12 cellular contexts compared by ENCODE assay signal in genomic region chr21:38810034-38810825, GRCh38. TPM values are rescaled to one million over a fixed set of nuclear protein-coding genes. Genes with fewer than 3 reads are reported as not detected.
DNase-seq lines count a peak whose midpoint lies in the region; ATAC-seq and TF ChIP-seq lines count a peak whose summit lies in the region.
"Had no signal": no experiment of that assay in that cellular context is flagged by ENCODE, and none has a peak within 500 bp of the region (broad histone marks: within the 10 kb centered on the region; RNA-seq: fewer than 3 reads in every experiment).

No MANE protein-coding gene starts in this region.

- H3K36me3 ChIP-seq in heart left ventricle: peaks cover 0 to 64% (median 57%) of the 10 kb centered on the region in 9 donors
- H3K36me3 ChIP-seq in upper lobe of right lung: peaks cover 64% of the 10 kb centered on the region

- no peaks in the 10 kb centered on the region for H3K27me3 ChIP-seq in heart left ventricle
- H3K27me3 ChIP-seq in upper lobe of right lung: no peaks in the 10 kb centered on the region
- H3K27me3 ChIP-seq: body of pancreas had no signal

- H3K27ac ChIP-seq in heart left ventricle (peak overlapping the region in 11 of 12 donors; percentile 17 to 99 (median 97)), upper lobe of right lung (peak overlapping the region; percentile 97)

- H3K4me3 Mint-ChIP-seq in dendritic cell treated with granulocyte-macrophage colony-stimulating factor and Interleukin-4, amounts not matched to agents 40 ng/mL and 50 ng/mL, for 4 days: no peak overlapping the region
- no peak overlapping the region for H3K4me3 Mint-ChIP-seq in mesothelial cell of epicardium

- peaks cover 52% of the 10 kb centered on the region for H3K4me1 Mint-ChIP-seq in dendritic cell treated with granulocyte-macrophage colony-stimulating factor and Interleukin-4, amounts not matched to agents 40 ng/mL and 50 ng/mL, for 4 days (ENCODE audit: low read depth)
- peaks cover 37% of the 10 kb centered on the region for H3K4me1 Mint-ChIP-seq in mesothelial cell of epicardium

- H3K9me3 Mint-ChIP-seq in dendritic cell treated with granulocyte-macrophage colony-stimulating factor and Interleukin-4, amounts not matched to agents 40 ng/mL and 50 ng/mL, for 4 days: no peaks in the 10 kb centered on the region
- no peaks in the 10 kb centered on the region for H3K9me3 Mint-ChIP-seq in mesothelial cell of epicardium

- 71 to 77% (median 74%) methylated on average over 8 of the region's 8 CpGs for WGBS in heart left ventricle, 4 donors

- DNase-seq in heart left ventricle (no peak), left cardiac atrium (no peak), mesothelial cell of epicardium (ENCODE audit: low spot score in 2 of 2, unreplicated experiment in 2 of 2) (no peak), upper lobe of right lung (no peak), NCI-H774 (lab: John Stamatoyannopoulos, UW) (no peak), Ammon's horn (ENCODE audit: low spot score) (no peak)
- DNase-seq: body of pancreas; foreskin melanocyte; NCI-H524; stimulated activated naive CD4-positive, alpha-beta T cell had no signal

- peak overlapping the region in 9 of 12 donors; percentile 67 to 99 (median 94) for H3K4me3 ChIP-seq in heart left ventricle
- H3K4me3 ChIP-seq in upper lobe of right lung: peak overlapping the region; percentile 99
- H3K4me3 ChIP-seq: body of pancreas had no signal

- TF ChIP-seq POLR2A in heart left ventricle (IDR thresholded peaks at IDR 0.05): no peak

- peaks cover 0 to 71% (median 36%) of the 10 kb centered on the region in 12 donors for H3K4me1 ChIP-seq in heart left ventricle
- peaks cover 55% of the 10 kb centered on the region for H3K4me1 ChIP-seq in upper lobe of right lung

- TF ChIP-seq CTCF in heart left ventricle (IDR thresholded peaks at IDR 0.05) (no peak), mesothelial cell of epicardium (IDR thresholded peaks at IDR 0.05; ENCODE audit: unreplicated experiment) (no peak), upper lobe of right lung (IDR thresholded peaks at IDR 0.05) (no peak)

- H3K27me3 Mint-ChIP-seq in dendritic cell treated with granulocyte-macrophage colony-stimulating factor and Interleukin-4, amounts not matched to agents 40 ng/mL and 50 ng/mL, for 4 days: no peaks in the 10 kb centered on the region
- no peaks in the 10 kb centered on the region for H3K27me3 Mint-ChIP-seq in mesothelial cell of epicardium (ENCODE audit: low read depth)

- ATAC-seq in heart left ventricle: no peak
- no peak for ATAC-seq in left cardiac atrium
- ATAC-seq in upper lobe of right lung: no peak
- ATAC-seq in GM18861 (IDR thresholded peaks at IDR 0.05; ENCODE audit: unreplicated experiment): no peak
- ATAC-seq: body of pancreas had no signal

- H3K36me3 Mint-ChIP-seq in dendritic cell treated with granulocyte-macrophage colony-stimulating factor and Interleukin-4, amounts not matched to agents 40 ng/mL and 50 ng/mL, for 4 days (ENCODE audit: low read depth): peaks cover 82% of the 10 kb centered on the region
- peaks cover 34% of the 10 kb centered on the region for H3K36me3 Mint-ChIP-seq in mesothelial cell of epicardium

- intact Hi-C loops in heart left ventricle (cut with DNase I) (loop anchor here in 2 of 10 donors (5.0 kb wide), 2 partner anchors 177 to 192 kb away; no protein-coding TSS in a partner anchor), left cardiac atrium (cut with DNase I) (no loop called here), upper lobe of right lung (cut with DNase I) (loop anchor here (10.0 kb wide), 3 partner anchors 75 to 315 kb away; no protein-coding TSS in a partner anchor)
- intact Hi-C loops in dendritic cell treated with granulocyte-macrophage colony-stimulating factor and Interleukin-4, amounts not matched to agents 40 ng/mL and 50 ng/mL, for 4 days (cut with micrococcal nuclease): no loop called here

- H3K9me3 ChIP-seq in heart left ventricle: no peaks in the 10 kb centered on the region
- no peaks in the 10 kb centered on the region for H3K9me3 ChIP-seq in upper lobe of right lung
- H3K9me3 ChIP-seq: body of pancreas had no signal

- peak overlapping the region; percentile 97 for H3K27ac Mint-ChIP-seq in dendritic cell treated with granulocyte-macrophage colony-stimulating factor and Interleukin-4, amounts not matched to agents 40 ng/mL and 50 ng/mL, for 4 days
- H3K27ac Mint-ChIP-seq in mesothelial cell of epicardium: peak overlapping the region; percentile 15

RNA-seq across cellular contexts. Expression of gene ETS2, which starts 4.5 kb away (rescaled TPM):
- 10 to 100 TPM; 27.9 to 92.7 (median 45.1) TPM for total RNA-seq in heart left ventricle
- 10 to 100 TPM; 19.0 to 35.7 TPM for polyA plus RNA-seq in heart left ventricle
- total RNA-seq in left cardiac atrium: 100 to 1,000 TPM in 1 of 2 donors, 10 to 100 TPM in 1; 48.7 to 114 TPM
- 29.6 to 32.5 TPM (median 30.5 TPM) in 3 replicates for total RNA-seq in mesothelial cell of epicardium
- 195 TPM for total RNA-seq in upper lobe of right lung
